In genomic region chr19:7970716-7971448, GRCh38 we compare ENCODE assay signal across 9 cellular contexts. TPM values are rescaled to one million over a fixed set of nuclear protein-coding genes. Genes with fewer than 3 reads are reported as not detected.
A peak's percentile ranks its signal among the peaks of the same experiment; 100 is the strongest.
DNase-seq lines count a peak whose midpoint lies in the region; ATAC-seq and TF ChIP-seq lines count a peak whose summit lies in the region.
"Had no signal": no experiment of that assay in that cellular context is flagged by ENCODE, and none has a peak within 500 bp of the region (broad histone marks: within the 10 kb centered on the region; RNA-seq: fewer than 3 reads in every experiment).

No MANE protein-coding gene starts in this region.

- H3K9me3 ChIP-seq in MM.1S (replicated peaks; ENCODE audit: insufficient read depth, low read length) (no peaks in the 10 kb centered on the region), adrenal gland (replicated peaks in 1 of 3) (no peaks in the 10 kb centered on the region)

- H3K27me3 Mint-ChIP-seq in activated T-cell treated with anti-CD3 and anti-CD28 coated beads, Interleukin-2, amount 50 U/mL, for 24 hours: no peaks in the 10 kb centered on the region
- H3K27me3 Mint-ChIP-seq: activated naive CD8-positive, alpha-beta T cell had no signal

- TF ChIP-seq CTCF in MM.1S (IDR thresholded peaks at IDR 0.05; ENCODE audit: low read length) (peak; percentile 80), adrenal gland (IDR thresholded peaks at IDR 0.05) (peak; percentile 57 to 74 (median 70))

- no peak for TF ChIP-seq POLR2A in adrenal gland (IDR thresholded peaks at IDR 0.05)

- H3K9me2 ChIP-seq in MM.1S (replicated peaks; ENCODE audit: insufficient read depth, low read length): no peaks in the 10 kb centered on the region

- peaks cover 84% of the 10 kb centered on the region for H3K36me3 Mint-ChIP-seq in activated T-cell treated with anti-CD3 and anti-CD28 coated beads, Interleukin-2, amount 50 U/mL, for 24 hours (ENCODE audit: low read depth)
- H3K36me3 Mint-ChIP-seq: activated naive CD8-positive, alpha-beta T cell had no signal

- ATAC-seq in stimulated activated naive CD8-positive, alpha-beta T cell treated with anti-CD3 and anti-CD28 coated beads, Interleukin-15, Interleukin-2, amounts not matched to agents 100 U/mL and 50 U/mL, for 24 hours: no peak
- no peak for ATAC-seq in HG02610 (IDR thresholded peaks at IDR 0.05; ENCODE audit: unreplicated experiment)

- H2AFZ ChIP-seq in MM.1S (ENCODE audit: low read length): no peak overlapping the region

- H3K4me2 ChIP-seq in MM.1S (ENCODE audit: low read depth, low read length): no peak overlapping the region

- intact Hi-C loops in adrenal gland (cut with DNase I): no loop called here

- H3K9me3 Mint-ChIP-seq in activated T-cell treated with anti-CD3 and anti-CD28 coated beads, Interleukin-2, amount 50 U/mL, for 24 hours: no peaks in the 10 kb centered on the region

- no peaks in the 10 kb centered on the region for H3K4me1 Mint-ChIP-seq in activated T-cell treated with anti-CD3 and anti-CD28 coated beads, Interleukin-2, amount 50 U/mL, for 24 hours (ENCODE audit: low read depth)

- H3K27me3 ChIP-seq in MM.1S (replicated peaks; ENCODE audit: insufficient read depth, low read length): no peaks in the 10 kb centered on the region
- no peaks in the 10 kb centered on the region for H3K27me3 ChIP-seq in adrenal gland

- H3K36me3 ChIP-seq in MM.1S (replicated peaks; ENCODE audit: insufficient read depth, low read length) (peaks cover 14% of the 10 kb centered on the region), adrenal gland (replicated peaks in 1 of 2) (peaks cover 0 to 63% of the 10 kb centered on the region in 2 donors)

- H3K4me3 Mint-ChIP-seq in activated T-cell treated with anti-CD3 and anti-CD28 coated beads, Interleukin-2, amount 50 U/mL, for 24 hours: no peak overlapping the region
- H3K4me3 Mint-ChIP-seq: activated naive CD8-positive, alpha-beta T cell had no signal

- WGBS in adrenal gland, 4 donors: 61 to 71% (median 67%) methylated on average over 9 to 12 of the region's 12 CpGs

- H3K79me2 ChIP-seq in MM.1S (ENCODE audit: low read length): peaks cover 13% of the 10 kb centered on the region; the same call in 1 of the 2 replicates

- no peak overlapping the region for H3K9ac ChIP-seq in MM.1S (ENCODE audit: low read length)

- no peaks in the 10 kb centered on the region for H3F3A ChIP-seq in MM.1S (ENCODE audit: insufficient read depth, low read length)

- no peaks in the 10 kb centered on the region; the same call in 1 of the 2 replicates for H4K20me1 ChIP-seq in MM.1S (ENCODE audit: insufficient read depth, low read length)

- peak; percentile 42 for DNase-seq in activated T-cell treated with anti-CD3 and anti-CD28 coated beads, Interleukin-2, amount 50 U/mL, for 24 hours
- DNase-seq in activated T-cell treated with anti-CD3 and anti-CD28 coated beads for 4 hours (no peak), MM.1S (peak; percentile 32), adrenal gland (peak in 5 of 7 donors; percentile 39 to 64 (median 48)), iris pigment epithelial cell (ENCODE audit: low read depth) (peak; percentile 25), NCI-H1048 (lab: John Stamatoyannopoulos, UW) (no peak)
- DNase-seq in stimulated activated naive CD8-positive, alpha-beta T cell treated with anti-CD3 and anti-CD28 coated beads, Interleukin-15, Interleukin-2, amounts not matched to agents 100 U/mL and 50 U/mL, for 24 hours: peak; percentile 48

- no peaks in the 10 kb centered on the region for H3K4me1 ChIP-seq in MM.1S (ENCODE audit: low read length)
- peaks cover 0 to 8% of the 10 kb centered on the region in 2 donors for H3K4me1 ChIP-seq in adrenal gland (replicated peaks in 1 of 2)

- H3K27ac ChIP-seq in MM.1S (ENCODE audit: low read length) (no peak overlapping the region), adrenal gland (no peak overlapping the region)

- no peak overlapping the region for H3K27ac Mint-ChIP-seq in activated T-cell treated with anti-CD3 and anti-CD28 coated beads, Interleukin-2, amount 50 U/mL, for 24 hours
- H3K27ac Mint-ChIP-seq: activated naive CD8-positive, alpha-beta T cell had no signal

- H3K4me3 ChIP-seq in MM.1S (ENCODE audit: low read length): no peak overlapping the region
- no peak overlapping the region for H3K4me3 ChIP-seq in adrenal gland

RNA-seq across cellular contexts. Expression of gene TIMM44, which starts 27.4 kb away (rescaled TPM):
- 10 to 100 TPM; 50.6 to 88.2 (median 60.8) TPM for total RNA-seq in adrenal gland
- 100 to 1,000 TPM in 2 of 3 donors, 10 to 100 TPM in 1; 58.3 to 218 (median 183) TPM for polyA plus RNA-seq in adrenal gland

RNA-seq across cellular contexts. Expression of gene ELAVL1, which starts 34.6 kb away (rescaled TPM):
- 10 to 100 TPM; 16.8 to 78.9 (median 67.5) TPM for total RNA-seq in adrenal gland
- 10 to 100 TPM; 12.8 to 53.5 (median 15.9) TPM for polyA plus RNA-seq in adrenal gland

RNA-seq across cellular contexts. Expression of gene CTXN1, which starts 44.9 kb away (rescaled TPM):
- 10 to 100 TPM in 5 of 8 donors, 1 to 10 TPM in 3; 2.4 to 17.9 (median 10.7) TPM for total RNA-seq in adrenal gland
- polyA plus RNA-seq in adrenal gland: 10 to 100 TPM in 2 of 3 donors, not detected in 1; 10.4 to 12.2 TPM

RNA-seq across cellular contexts. Expression of gene SNAPC2, which starts 50.7 kb away (rescaled TPM):
- total RNA-seq in adrenal gland: 10 to 100 TPM; 12.7 to 38.2 (median 23.7) TPM
- polyA plus RNA-seq in adrenal gland: 10 to 100 TPM in 2 of 3 donors, 1 to 10 TPM in 1; 8.2 to 20.7 (median 16.0) TPM

RNA-seq across cellular contexts. Expression of gene TGFBR3L, which starts 56.3 kb away (rescaled TPM):
- 1 to 10 TPM in 3 of 8 donors, under 1 TPM in 2, not detected in 3; 0.23 to 7.0 (median 2.1) TPM for total RNA-seq in adrenal gland
- 1 to 10 TPM in 2 of 3 donors, under 1 TPM in 1; 0.62 to 3.3 (median 1.2) TPM for polyA plus RNA-seq in adrenal gland

Comparison
In these comparisons a context has a peak if more than half of its experiments do, and no peak if none do; other contexts are left out.
1. DNase-seq: peak in activated T-cell treated with anti-CD3 and anti-CD28 coated beads, Interleukin-2, amount 50 U/mL, for 24 hours (single experiment), MM.1S (single experiment), adrenal gland (5 of 7), iris pigment epithelial cell (single experiment) and stimulated activated naive CD8-positive, alpha-beta T cell treated with anti-CD3 and anti-CD28 coated beads, Interleukin-15, Interleukin-2, amounts not matched to agents 100 U/mL and 50 U/mL, for 24 hours (single experiment); none in activated T-cell treated with anti-CD3 and anti-CD28 coated beads for 4 hours (single experiment) and NCI-H1048 (single experiment).